Comparison of ENCODE assay signal across 25 cellular contexts in genomic region chr16:81060576-81061306, GRCh38. TPM values are rescaled to one million over a fixed set of nuclear protein-coding genes. Genes with fewer than 3 reads are reported as not detected.
"Had no signal": no experiment of that assay in that cellular context is flagged by ENCODE, and none has a peak within 500 bp of the region (broad histone marks: within the 10 kb centered on the region; RNA-seq: fewer than 3 reads in every experiment).

No MANE protein-coding gene starts in this region.

- H3K27me3 ChIP-seq: adrenal gland, gastroesophageal sphincter, heart left ventricle, spleen had no signal

- H3K27me3 Mint-ChIP-seq: activated naive CD8-positive, alpha-beta T cell; naive B cell; progenitor cell of endocrine pancreas; T-cell; type B pancreatic cell had no signal

- H3K27ac Mint-ChIP-seq: activated naive CD8-positive, alpha-beta T cell; activated T-helper 2 cell treated with anti-CD3 and anti-CD28 coated beads, Interferon-gamma antibody, Interleukin-2, Interleukin-4, amounts not matched to agents 10 μg/mL and 5 μg/mL and 100 μg/mL, durations not matched to agents 14 hours and 24 hours and 36 hours; progenitor cell of endocrine pancreas; T-cell; type B pancreatic cell had no signal

- H3K36me3 ChIP-seq: adrenal gland, heart left ventricle, lower lobe of right lung, spleen, thoracic aorta had no signal

- ATAC-seq: activated T-cell treated with anti-CD3 and anti-CD28 coated beads, Interleukin-2, amount 50 U/mL, for 4 hours; gastroesophageal sphincter; heart left ventricle; lower lobe of right lung; T-cell had no signal

- H3K9me3 ChIP-seq: adrenal gland, gastroesophageal sphincter, heart left ventricle, lower lobe of right lung, spleen, thoracic aorta had no signal

- DNase-seq: activated CD4-positive, alpha-beta T cell treated with anti-CD3 and anti-CD28 coated beads, Interleukin-2, amount 50 U/mL, for 48 hours; activated CD8-positive, alpha-beta memory T cell treated with anti-CD3 and anti-CD28 coated beads, Interleukin-2, amount 50 U/mL, for 48 hours; activated naive CD4-positive, alpha-beta T cell; activated T-cell treated with anti-CD3 and anti-CD28 coated beads, Interleukin-2, amount 50 U/mL, for 4 hours; adrenal gland; central memory CD4-positive, alpha-beta T cell; heart left ventricle; lower lobe of right lung; naive B cell; spleen; stimulated activated CD4-positive, alpha-beta T cell treated with anti-CD3 and anti-CD28 coated beads, Interleukin-4, amount 100 ng/mL, for 1 hour; stimulated activated naive CD4-positive, alpha-beta T cell; T-cell had no signal

- H3K27ac ChIP-seq: adrenal gland, coronary artery, epithelial cell of prostate, gastroesophageal sphincter, heart left ventricle, lower lobe of right lung, spleen, thoracic aorta had no signal

- H3K4me3 Mint-ChIP-seq: activated naive CD8-positive, alpha-beta T cell; activated T-cell treated with anti-CD3 and anti-CD28 coated beads, Interleukin-2, amount 50 U/mL, for 4 hours; naive B cell; neural crest cell; T-cell; type B pancreatic cell had no signal

- H3K4me1 Mint-ChIP-seq: naive B cell, neural crest cell, T-cell had no signal

- H3K4me1 ChIP-seq: adrenal gland, gastroesophageal sphincter, heart left ventricle, lower lobe of right lung, spleen had no signal

- FAIRE-seq: astrocyte, keratinocyte, TTC549 had no signal

- H3K36me3 Mint-ChIP-seq: activated naive CD8-positive, alpha-beta T cell; naive B cell; T-cell had no signal

- H3K9me3 Mint-ChIP-seq: activated T-cell treated with anti-CD3 and anti-CD28 coated beads, Interleukin-2, amount 50 U/mL, for 4 hours; activated T-helper 2 cell treated with anti-CD3 and anti-CD28 coated beads, Interferon-gamma antibody, Interleukin-2, Interleukin-4, amounts not matched to agents 10 μg/mL and 5 μg/mL and 100 μg/mL, durations not matched to agents 14 hours and 24 hours and 36 hours; naive B cell; neural crest cell; T-cell; type B pancreatic cell had no signal

- H3K4me3 ChIP-seq: adrenal gland, coronary artery, gastroesophageal sphincter, heart left ventricle, lower lobe of right lung, spleen, thoracic aorta had no signal

RNA-seq across cellular contexts. Expression of gene C16orf46, which starts 16.3 kb away (rescaled TPM):
- total RNA-seq: lower lobe of right lung had no signal
